In the genomic region with DNA sequence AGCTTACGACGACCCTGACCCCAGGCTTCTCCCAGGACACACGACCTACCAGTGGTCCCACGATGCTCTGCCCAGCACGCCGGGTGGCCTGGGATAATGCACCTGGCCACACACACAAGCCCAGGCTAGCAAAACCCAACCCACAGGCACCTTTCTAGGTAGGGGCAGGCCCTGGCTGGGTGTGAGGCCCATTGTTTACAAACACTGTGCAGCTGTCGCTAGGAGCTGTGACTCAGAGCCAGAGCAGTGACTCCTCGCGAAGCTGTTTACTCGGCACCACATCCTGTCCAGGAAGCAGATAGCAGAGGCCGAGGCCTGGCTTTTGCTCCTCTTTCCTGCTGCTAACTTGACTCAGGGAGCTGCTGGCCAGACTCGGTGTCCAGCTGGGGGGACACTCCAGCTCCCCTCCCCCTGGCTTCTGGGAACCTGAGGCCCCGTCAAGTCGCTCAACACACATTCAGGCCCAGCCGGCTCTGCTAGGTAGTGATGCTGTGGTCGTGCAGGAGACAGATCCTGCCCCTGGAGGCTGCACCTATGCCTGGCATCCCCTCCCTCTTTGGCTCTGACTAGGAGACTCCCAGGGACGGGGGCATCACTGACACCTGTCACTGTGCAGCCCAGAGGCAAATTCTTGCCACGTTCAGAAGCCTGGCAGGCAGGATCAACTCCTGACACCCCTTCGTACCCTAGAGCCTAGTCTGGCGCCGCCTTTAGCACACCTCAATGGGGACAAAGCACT, we compare ENCODE assay signal across 8 cellular contexts. TPM values are rescaled to one million over a fixed set of nuclear protein-coding genes. Genes with fewer than 3 reads are reported as not detected.
DNase-seq lines count a peak whose midpoint lies in the region; ATAC-seq, FAIRE-seq and TF ChIP-seq lines count a peak whose summit lies in the region.

No MANE protein-coding gene starts in this region.

- peaks cover 3% of the 10 kb centered on the region for H3K9me1 ChIP-seq in keratinocyte (ENCODE audit: control insufficient read depth, extremely low read depth, insufficient read depth, low read length)

- no peak for TF ChIP-seq CTCF in GM13977 (IDR thresholded peaks at IDR 0.05; ENCODE audit: extremely low read depth, insufficient read depth, missing control alignments)
- no peak for TF ChIP-seq CTCF in WTC11 (IDR thresholded peaks at IDR 0.05)
- peak in 1 of 3 donors; percentile 14 for TF ChIP-seq CTCF in breast epithelium (IDR thresholded peaks at IDR 0.05)
- TF ChIP-seq CTCF in keratinocyte (optimal IDR thresholded peaks at IDR 0.05 in 1 of 3, IDR thresholded peaks at IDR 0.05 in 1 of 3, conservative IDR thresholded peaks at IDR 0.05 in 1 of 3; ENCODE audit: extremely low read depth in 1 of 3, insufficient read depth in 2 of 3, low read length in 3 of 3) = peak in 2 of 3 experiments; percentile 15 to 19

- no peaks in the 10 kb centered on the region for H3K9me3 Mint-ChIP-seq in WTC11

- H3K36me3 Mint-ChIP-seq in WTC11 = no peaks in the 10 kb centered on the region

- H3K4me2 ChIP-seq in keratinocyte (ENCODE audit: control insufficient read depth, extremely low read depth, insufficient read depth, low read depth, low read length) = peak overlapping the region; percentile 79

- peaks cover 18% of the 10 kb centered on the region for H3K79me2 ChIP-seq in keratinocyte (ENCODE audit: control insufficient read depth, insufficient read depth, low read length)

- H3K4me1 Mint-ChIP-seq in WTC11 = peaks cover 7% of the 10 kb centered on the region; the same call in 1 of the 2 replicates

- in situ Hi-C loops in GM13977 (cut with MboI; ENCODE audit: low pct_unique_long_range_greater_than_20kb, low sequenced_read_pairs, unreplicated experiment) = no loop called here

- H3K4me1 ChIP-seq in breast epithelium (peaks cover 46 to 63% of the 10 kb centered on the region in 2 donors), keratinocyte (ENCODE audit: control insufficient read depth, extremely low read depth, insufficient read depth, low read length) (peaks cover 40% of the 10 kb centered on the region)

- H3K9ac ChIP-seq in keratinocyte (ENCODE audit: control insufficient read depth, extremely low read depth, insufficient read depth, low read length) = peak overlapping the region; percentile 78

- H3K4me3 ChIP-seq in breast epithelium (peak overlapping the region in 1 of 3 donors; percentile 38), keratinocyte (ENCODE audit: control insufficient read depth in 2 of 3, extremely low read depth in 1 of 3, insufficient read depth in 2 of 3, low read depth in 1 of 3, low read length in 3 of 3) (peak overlapping the region in 2 of 3 experiments; percentile 26 to 46)

- intact Hi-C loops in breast epithelium (cut with DNase I; ENCODE audit: low total_unique reads) = no loop called here

- H3K36me3 ChIP-seq in breast epithelium (no peaks in the 10 kb centered on the region), keratinocyte (ENCODE audit: control insufficient read depth in 2 of 2, extremely low read depth in 1 of 2, insufficient read depth in 2 of 2, low read length in 2 of 2) (peaks cover 0 to 5% of the 10 kb centered on the region in 2 experiments)

- H3K27me3 Mint-ChIP-seq in WTC11 (ENCODE audit: low read depth) = no peaks in the 10 kb centered on the region; the same call in 1 of the 2 replicates

- POLR2A ChIA-PET in WTC11 (lab: Charles Lee) = interaction anchor here (1.1 kb wide), 1 partner anchor 14 kb away, joined by 3 read pairs; no protein-coding TSS in a partner anchor

- H3K27me3 ChIP-seq in breast epithelium = no peaks in the 10 kb centered on the region
- H3K27me3 ChIP-seq in keratinocyte (ENCODE audit: control insufficient read depth, extremely low read depth, insufficient read depth, low read length) = peaks cover 3% of the 10 kb centered on the region

- H3K27ac Mint-ChIP-seq in WTC11 = peak overlapping the region; percentile 78

- no peaks in the 10 kb centered on the region for H3K9me3 ChIP-seq in breast epithelium
- H3K9me3 ChIP-seq in keratinocyte (ENCODE audit: control insufficient read depth, low read depth, low read length) = no peaks in the 10 kb centered on the region

- dilution Hi-C loops in keratinocyte (cut with MboI; ENCODE audit: extremely low pct_ligation_motif_present, low sequenced_read_pairs) = no loop called here

- FAIRE-seq in keratinocyte (lab: Jason Lieb, UNC) = peak; percentile 85

- peaks cover 50% of the 10 kb centered on the region for H4K20me1 ChIP-seq in keratinocyte (ENCODE audit: control insufficient read depth, extremely low read depth, insufficient read depth, low read length)

- no peak overlapping the region for H2AFZ ChIP-seq in keratinocyte (ENCODE audit: control insufficient read depth, low read length)

- peak overlapping the region; percentile 99 for H3K27ac ChIP-seq in breast epithelium
- H3K27ac ChIP-seq in keratinocyte (ENCODE audit: control insufficient read depth, insufficient read depth, low read length) = peak overlapping the region; percentile 85

- no peak for TF ChIP-seq POLR2A in breast epithelium (IDR thresholded peaks at IDR 0.05)

- CTCF ChIA-PET in WTC11 (lab: Charles Lee) = interaction anchor here (0.6 to 2.5 kb wide), 12 partner anchors 10 to 208 kb away, joined by 3 to 57 read pairs (median 4); partner anchors contain the start of gene GTF3C5

- ATAC-seq in HG02759 (IDR thresholded peaks at IDR 0.05; ENCODE audit: unreplicated experiment) (peak; percentile 87), WTC11 (peak; percentile 54)

- no peak overlapping the region for H3K4me3 Mint-ChIP-seq in WTC11

- DNase-seq in GM13977 (ENCODE audit: low spot score) = peak; percentile 97
- peak; percentile 82 for DNase-seq in NCI-H1417 treated with DMSO at 0.1 percent for 48 hours (lab: John Stamatoyannopoulos, UW)
- peak; percentile 37 for DNase-seq in WTC11 (ENCODE audit: low spot score)
- DNase-seq in breast epithelium (ENCODE audit: low spot score in 2 of 2) = peak; percentile 94 to 97
- peak; percentile 94 for DNase-seq in keratinocyte (ENCODE audit: low read depth, low spot score)
- peak; percentile 88 for DNase-seq in stimulated activated CD4-positive, alpha-beta T cell treated with anti-CD3 and anti-CD28 coated beads, Interleukin-15, amount 100 ng/mL, for 24 hours
- no peak for DNase-seq in NCI-H1048 (lab: John Stamatoyannopoulos, UW)

TF ChIP-seq in WTC11, 78 proteins besides CTCF, POLR2A, EP300 and RAD21:
- TF ChIP-seq, protein P1, sequence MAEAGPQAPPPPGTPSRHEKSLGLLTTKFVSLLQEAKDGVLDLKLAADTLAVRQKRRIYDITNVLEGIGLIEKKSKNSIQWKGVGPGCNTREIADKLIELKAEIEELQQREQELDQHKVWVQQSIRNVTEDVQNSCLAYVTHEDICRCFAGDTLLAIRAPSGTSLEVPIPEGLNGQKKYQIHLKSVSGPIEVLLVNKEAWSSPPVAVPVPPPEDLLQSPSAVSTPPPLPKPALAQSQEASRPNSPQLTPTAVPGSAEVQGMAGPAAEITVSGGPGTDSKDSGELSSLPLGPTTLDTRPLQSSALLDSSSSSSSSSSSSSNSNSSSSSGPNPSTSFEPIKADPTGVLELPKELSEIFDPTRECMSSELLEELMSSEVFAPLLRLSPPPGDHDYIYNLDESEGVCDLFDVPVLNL (CRISPR knock-in tag; IDR thresholded peaks at IDR 0.05; ENCODE audit: borderline replicate concordance, low read depth) = no peak
- TF ChIP-seq GABPB1 (CRISPR knock-in tag; IDR thresholded peaks at IDR 0.05) = peak; percentile 33; the same call in 1 of the 2 replicates

RNA-seq across cellular contexts. Expression of gene RALGDS, which starts 12.8 kb away (rescaled TPM):
- total RNA-seq in WTC11 (2021) (19.5 to 23.2 TPM (median 22.9 TPM) in 3 replicates), breast epithelium (10 to 100 TPM; 52.0 to 94.1 (median 79.3) TPM)
- polyA plus RNA-seq in keratinocyte = 22.6 to 38.0 TPM (median 27.2 TPM) in 3 replicates
- 22.2 TPM for polyA plus RNA-seq in keratinocyte (2011; ENCODE audit: low read depth)
- 20.4 and 31.3 TPM in 2 replicates for polyA plus RNA-seq in keratinocyte (2011; cell fraction: cytosol; rRNA removed)
- polyA plus RNA-seq in keratinocyte (2011; cell fraction: nucleus; rRNA removed) = 73.4 and 91.6 TPM in 2 replicates
- 15.5 and 19.3 TPM in 2 replicates for polyA plus RNA-seq in keratinocyte (2012; ENCODE audit: low replicate concordance)
- 20.9 to 29.4 TPM (median 25.9 TPM) in 3 replicates for polyA minus RNA-seq in keratinocyte
- polyA minus RNA-seq in keratinocyte (2011; cell fraction: cytosol; rRNA and poly(A)+ RNA removed) = 19.8 TPM
- polyA minus RNA-seq in keratinocyte (2011; cell fraction: nucleus; rRNA and poly(A)+ RNA removed) = 17.3 and 24.7 TPM in 2 replicates

RNA-seq across cellular contexts. Expression of gene GBGT1, which starts 29.9 kb away (rescaled TPM):
- total RNA-seq in WTC11 (2021) (14.5 to 16.7 TPM (median 16.5 TPM) in 3 replicates), breast epithelium (10 to 100 TPM; 14.8 to 21.3 (median 15.0) TPM)
- 0.42 to 0.74 TPM (median 0.54 TPM) in 3 replicates for polyA plus RNA-seq in keratinocyte
- polyA plus RNA-seq in keratinocyte (2011; ENCODE audit: low read depth) = not detected
- polyA plus RNA-seq in keratinocyte (2011; cell fraction: cytosol; rRNA removed) = 0.17 and 0.48 TPM in 2 replicates
- 0.87 and 1.1 TPM in 2 replicates for polyA plus RNA-seq in keratinocyte (2011; cell fraction: nucleus; rRNA removed)
- 0.25 and 0.72 TPM in 2 replicates for polyA plus RNA-seq in keratinocyte (2012; ENCODE audit: low replicate concordance)
- 0.40 to 1.6 TPM (median 0.77 TPM) in 3 replicates for polyA minus RNA-seq in keratinocyte
- polyA minus RNA-seq in keratinocyte (2011; cell fraction: cytosol; rRNA and poly(A)+ RNA removed) = not detected
- 0.95 and 1.1 TPM in 2 replicates for polyA minus RNA-seq in keratinocyte (2011; cell fraction: nucleus; rRNA and poly(A)+ RNA removed)

Comparison
In these comparisons a context has a peak if more than half of its experiments do, and no peak if none do; other contexts are left out.
1. CTCF ChIP-seq: peak in keratinocyte (2 of 3); none in GM13977 (single experiment) and WTC11 (single experiment).